8 cellular contexts compared by ENCODE assay signal in genomic region chr20:2103454-2104153, GRCh38.
DNase-seq lines count a peak whose midpoint lies in the region; ATAC-seq and TF ChIP-seq lines count a peak whose summit lies in the region.

No MANE protein-coding gene starts in this region.

- ATAC-seq in DND-41 (ENCODE audit: insufficient read depth, low read depth), result no peak
- ATAC-seq in HG03097 (IDR thresholded peaks at IDR 0.05; ENCODE audit: low FRiP score, unreplicated experiment), result no peak

- H3K27me3 ChIP-seq in DND-41 (ENCODE audit: insufficient read depth, low read length, poor library complexity) (no peaks in the 10 kb centered on the region), MM.1S (replicated peaks; ENCODE audit: insufficient read depth, low read length) (no peaks in the 10 kb centered on the region), neuron (ENCODE audit: insufficient read depth, low read length) (no peaks in the 10 kb centered on the region)
- H3K27me3 ChIP-seq in effector memory CD4-positive, alpha-beta T cell (replicated peaks; ENCODE audit: control insufficient read depth, insufficient read depth, low read length, poor library complexity, severe bottlenecking), result no peaks in the 10 kb centered on the region

- H3K9ac ChIP-seq in DND-41 (ENCODE audit: low read depth, low read length), result peak overlapping the region; percentile 88
- H3K9ac ChIP-seq in MM.1S (ENCODE audit: low read length), result peak overlapping the region; percentile 98

- H4K20me1 ChIP-seq in DND-41 (ENCODE audit: insufficient read depth, low read length) (peaks cover 50% of the 10 kb centered on the region), MM.1S (ENCODE audit: insufficient read depth, low read length) (no peaks in the 10 kb centered on the region; the same call in 1 of the 2 replicates)

- H3K27ac ChIP-seq in DND-41 (ENCODE audit: low read length), result peak overlapping the region; percentile 98
- H3K27ac ChIP-seq in MM.1S (ENCODE audit: low read length), result peak overlapping the region; percentile 97; the same call in 1 of the 2 replicates
- peak overlapping the region; percentile 98 for H3K27ac ChIP-seq in effector memory CD4-positive, alpha-beta T cell (ENCODE audit: insufficient read depth, low read length, poor library complexity, severe bottlenecking)

- H3K9me2 ChIP-seq in MM.1S (replicated peaks; ENCODE audit: insufficient read depth, low read length), result no peaks in the 10 kb centered on the region

- peak overlapping the region; percentile 79 for H2AFZ ChIP-seq in DND-41 (ENCODE audit: low read depth, low read length)
- H2AFZ ChIP-seq in MM.1S (ENCODE audit: low read length), result peak overlapping the region; percentile 63
- H2AFZ ChIP-seq in neuron (ENCODE audit: low read depth, low read length), result no peak overlapping the region

- H3K4me2 ChIP-seq in DND-41 (ENCODE audit: insufficient read depth, low read length) (peak overlapping the region; percentile 95), MM.1S (ENCODE audit: low read depth, low read length) (peak overlapping the region; percentile 88)

- peak overlapping the region; percentile 80 to 94 for H3K4me3 ChIP-seq in DND-41 (ENCODE audit: low read depth in 1 of 2, low read length in 2 of 2)
- peak overlapping the region; percentile 93 for H3K4me3 ChIP-seq in MM.1S (ENCODE audit: low read length)
- H3K4me3 ChIP-seq in effector memory CD4-positive, alpha-beta T cell (ENCODE audit: insufficient read depth, low read depth, low read length, poor library complexity, severe bottlenecking), result peak overlapping the region; percentile 82
- peak overlapping the region; percentile 66 for H3K4me3 ChIP-seq in neuron (ENCODE audit: low read length)

- H3K79me2 ChIP-seq in DND-41 (ENCODE audit: insufficient read depth, low read length) (peaks cover 63% of the 10 kb centered on the region), MM.1S (ENCODE audit: low read length) (peaks cover 58% of the 10 kb centered on the region)

- peaks cover 15% of the 10 kb centered on the region; the same call in 1 of the 2 replicates for H3F3A ChIP-seq in MM.1S (ENCODE audit: insufficient read depth, low read length)

- no peak for TF ChIP-seq CTCF in DND-41 (IDR thresholded peaks at IDR 0.05; ENCODE audit: borderline replicate concordance, extremely low read depth, low read length, poor library complexity, severe bottlenecking)
- TF ChIP-seq CTCF in MM.1S (IDR thresholded peaks at IDR 0.05; ENCODE audit: low read length), result no peak

- no peaks in the 10 kb centered on the region for H3K9me3 ChIP-seq in DND-41 (ENCODE audit: insufficient read depth, low read length, severe bottlenecking)
- H3K9me3 ChIP-seq in MM.1S (replicated peaks; ENCODE audit: insufficient read depth, low read length), result no peaks in the 10 kb centered on the region
- no peaks in the 10 kb centered on the region for H3K9me3 ChIP-seq in effector memory CD4-positive, alpha-beta T cell (ENCODE audit: control insufficient read depth, low read length)
- H3K9me3 ChIP-seq in neuron (ENCODE audit: low read length), result no peaks in the 10 kb centered on the region

- peaks cover 47% of the 10 kb centered on the region for H3K36me3 ChIP-seq in DND-41 (ENCODE audit: insufficient read depth, low read length)
- H3K36me3 ChIP-seq in MM.1S (replicated peaks; ENCODE audit: insufficient read depth, low read length), result 0 out of 2 replicates have a peak, but pooled peaks cover 8% of the 10 kb centered on the region
- H3K36me3 ChIP-seq in effector memory CD4-positive, alpha-beta T cell (ENCODE audit: control insufficient read depth, insufficient read depth, low read length), result no peaks in the 10 kb centered on the region
- H3K36me3 ChIP-seq in neuron (ENCODE audit: insufficient read depth, low read length), result peaks cover 23% of the 10 kb centered on the region

- H3K4me1 ChIP-seq in DND-41 (ENCODE audit: insufficient read depth, low read length), result peaks cover 44% of the 10 kb centered on the region
- H3K4me1 ChIP-seq in MM.1S (ENCODE audit: low read length), result peaks cover 14% of the 10 kb centered on the region
- H3K4me1 ChIP-seq in effector memory CD4-positive, alpha-beta T cell (ENCODE audit: control insufficient read depth, insufficient read depth, low read length, poor library complexity, severe bottlenecking), result peaks cover 24% of the 10 kb centered on the region
- H3K4me1 ChIP-seq in neuron (ENCODE audit: insufficient read depth, low read length), result peaks cover 22% of the 10 kb centered on the region

- DNase-seq in DND-41 (peak; percentile 26), MM.1S (no peak), NCI-H1436 treated with DMSO at 0.1 percent for 48 hours (lab: John Stamatoyannopoulos, UW) (no peak), NK-92 (lab: John Stamatoyannopoulos, UW; ENCODE audit: unreplicated experiment) (no peak), AML-193 (lab: John Stamatoyannopoulos, UW) (no peak)
- DNase-seq in effector memory CD4-positive, alpha-beta T cell, result no peak
